ENCODE assay signal across 1 cellular context in the genomic region with DNA sequence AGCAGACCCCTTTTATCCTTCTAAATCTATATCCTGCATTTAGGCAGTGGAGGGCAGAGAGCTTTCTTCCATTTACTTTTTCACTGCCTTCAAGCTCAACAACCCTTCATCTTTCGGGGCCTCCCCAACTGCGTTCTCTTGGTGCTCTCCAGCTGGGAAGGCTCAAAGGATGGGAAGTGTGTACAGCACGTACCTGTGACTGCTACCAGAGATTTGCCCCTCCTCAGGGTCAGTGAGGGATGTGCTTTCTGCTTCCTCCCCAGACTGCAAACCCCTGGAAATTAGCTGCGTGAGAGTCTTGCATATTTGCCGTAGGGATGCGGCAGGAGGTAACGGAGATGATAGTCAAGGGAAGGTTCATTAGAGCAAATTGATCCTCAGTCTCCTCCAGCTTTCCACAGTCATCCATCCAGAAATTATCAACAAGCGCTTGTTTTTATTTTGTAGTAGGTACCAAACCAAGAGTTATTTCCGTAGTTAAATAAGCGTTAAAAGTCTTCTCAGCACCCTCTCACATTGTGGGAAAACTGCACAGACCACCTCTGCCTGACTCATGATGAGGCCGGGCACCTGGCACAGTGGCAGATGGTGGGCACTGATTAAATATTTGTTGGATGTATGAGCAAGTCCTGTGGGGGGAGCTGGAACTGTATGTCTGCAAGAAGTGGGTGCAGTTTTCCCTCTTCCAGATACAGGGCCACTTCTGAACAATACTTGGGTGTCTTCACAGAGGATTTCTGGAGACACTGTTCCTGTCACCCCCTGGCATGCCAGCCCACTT.
TF ChIP-seq lines count a peak whose summit lies in the region.

No MANE protein-coding gene starts in this region.

TF ChIP-seq in GM12878, 131 proteins besides CTCF, POLR2A, EP300 and RAD21:
- TF ChIP-seq SMC3 (IDR thresholded peaks at IDR 0.05; ENCODE audit: borderline replicate concordance, low read length) (no peak), KLF5 (IDR thresholded peaks at IDR 0.05; ENCODE audit: partially characterized antibody) (no peak), SMAD5 (IDR thresholded peaks at IDR 0.05; ENCODE audit: low read depth) (no peak), JUND (IDR thresholded peaks at IDR 0.05; ENCODE audit: low read depth, low read length) (no peak)
- TF ChIP-seq, protein P1, sequence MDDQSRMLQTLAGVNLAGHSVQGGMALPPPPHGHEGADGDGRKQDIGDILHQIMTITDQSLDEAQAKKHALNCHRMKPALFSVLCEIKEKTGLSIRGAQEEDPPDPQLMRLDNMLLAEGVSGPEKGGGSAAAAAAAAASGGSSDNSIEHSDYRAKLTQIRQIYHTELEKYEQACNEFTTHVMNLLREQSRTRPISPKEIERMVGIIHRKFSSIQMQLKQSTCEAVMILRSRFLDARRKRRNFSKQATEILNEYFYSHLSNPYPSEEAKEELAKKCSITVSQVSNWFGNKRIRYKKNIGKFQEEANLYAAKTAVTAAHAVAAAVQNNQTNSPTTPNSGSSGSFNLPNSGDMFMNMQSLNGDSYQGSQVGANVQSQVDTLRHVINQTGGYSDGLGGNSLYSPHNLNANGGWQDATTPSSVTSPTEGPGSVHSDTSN (IDR thresholded peaks at IDR 0.05; ENCODE audit: insufficient replicate concordance, low read depth, low read length): no peak
TF ChIP-seq in GM12878: peak in this region for 0.
